Comparison of ENCODE assay signal across 7 cellular contexts in genomic region chr1:83468336-83468735, GRCh38.
DNase-seq lines count a peak whose midpoint lies in the region; TF ChIP-seq lines count a peak whose summit lies in the region.
"Not testable (repeated sequence)": the region's sequence is repeated elsewhere in the genome, so short reads cannot be mapped to it uniquely, and the experiment has no call there.

No MANE protein-coding gene starts in this region.

- peak; percentile 42 for TF ChIP-seq CTCF in LNCaP clone FGC (IDR thresholded peaks at IDR 0.05; ENCODE audit: control insufficient read depth, extremely low read depth, insufficient read depth)
- TF ChIP-seq CTCF in chondrocyte (IDR thresholded peaks at IDR 0.05) = peak; percentile 55
- not testable (repeated sequence) for TF ChIP-seq CTCF in fibroblast of pulmonary artery (IDR thresholded peaks at IDR 0.05; ENCODE audit: low read length, missing control alignments)
- peak; percentile 17 for TF ChIP-seq CTCF in retinal pigment epithelial cell (conservative IDR thresholded peaks at IDR 0.05; ENCODE audit: low read depth, low read length)

- H3K4me3 Mint-ChIP-seq in chondrocyte (ENCODE audit: unreplicated experiment) = not testable (repeated sequence)

- peak; percentile 8 for DNase-seq in D341Med (ENCODE audit: low spot score)
- not testable (repeated sequence) for DNase-seq in LNCaP clone FGC (ENCODE audit: low read depth); chondrocyte (ENCODE audit: low spot score); retinal pigment epithelial cell (ENCODE audit: low read depth)
- DNase-seq in NCI-H82 (lab: John Stamatoyannopoulos, UW) = peak; percentile 23
- peak; percentile 26 for DNase-seq in SK-MEL-5 (ENCODE audit: low read depth, low spot score)
- DNase-seq in fibroblast of pulmonary artery (ENCODE audit: low read depth) = peak; percentile 0

- not testable (repeated sequence) for H3K27ac Mint-ChIP-seq in chondrocyte (ENCODE audit: unreplicated experiment)

- H3K4me1 Mint-ChIP-seq in chondrocyte (ENCODE audit: low read depth) = not testable (repeated sequence)

- in situ Hi-C loops in SK-MEL-5 (cut with HindIII; ENCODE audit: low pct_unique_long_range_greater_than_20kb, low sequenced_read_pairs) = not testable (repeated sequence)

- H3K4me3 ChIP-seq in LNCaP clone FGC (ENCODE audit: low read depth, low read length); fibroblast of pulmonary artery (replicated peaks; ENCODE audit: low read depth, low read length); retinal pigment epithelial cell (ENCODE audit: low read length): not testable (repeated sequence)

- H3K27me3 Mint-ChIP-seq in chondrocyte (ENCODE audit: low read depth) = not testable (repeated sequence)

- H3K36me3 Mint-ChIP-seq in chondrocyte (ENCODE audit: low read depth) = not testable (repeated sequence)

- not testable (repeated sequence) for H3K9me3 Mint-ChIP-seq in chondrocyte (ENCODE audit: low read depth)
